ENCODE assay signal across 1 cellular context in the genomic region with DNA sequence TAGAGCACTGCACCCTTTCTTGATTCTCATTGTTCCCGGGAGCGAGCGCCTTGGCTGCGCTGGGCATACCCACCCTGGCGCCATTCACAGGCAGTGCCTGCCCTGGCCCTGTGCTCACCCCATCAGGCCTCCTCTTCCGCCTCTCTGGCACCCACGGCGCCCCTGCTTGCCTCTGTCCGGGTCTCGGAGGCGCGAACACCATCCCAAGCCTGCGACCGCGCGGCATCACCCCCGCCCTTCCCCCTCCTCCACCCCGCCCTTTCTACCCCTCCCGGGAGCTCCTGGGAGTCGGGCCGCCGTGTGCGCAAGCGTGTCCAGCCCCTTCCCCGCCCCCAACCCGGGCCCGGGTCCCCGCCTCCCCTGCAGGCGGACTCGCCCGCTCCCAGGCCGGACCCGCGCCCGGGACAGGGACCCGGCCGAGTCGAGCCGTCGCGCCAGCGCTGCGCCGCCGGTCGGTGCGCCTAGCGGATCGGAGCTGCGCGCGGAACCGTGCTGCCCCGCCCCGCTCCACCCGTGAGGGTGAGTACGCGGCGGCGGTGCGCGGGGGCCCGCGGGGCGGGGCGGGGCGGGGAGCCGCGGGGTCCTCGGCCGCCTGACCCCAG.
TF ChIP-seq lines count a peak whose summit lies in the region.

A gene with protein sequence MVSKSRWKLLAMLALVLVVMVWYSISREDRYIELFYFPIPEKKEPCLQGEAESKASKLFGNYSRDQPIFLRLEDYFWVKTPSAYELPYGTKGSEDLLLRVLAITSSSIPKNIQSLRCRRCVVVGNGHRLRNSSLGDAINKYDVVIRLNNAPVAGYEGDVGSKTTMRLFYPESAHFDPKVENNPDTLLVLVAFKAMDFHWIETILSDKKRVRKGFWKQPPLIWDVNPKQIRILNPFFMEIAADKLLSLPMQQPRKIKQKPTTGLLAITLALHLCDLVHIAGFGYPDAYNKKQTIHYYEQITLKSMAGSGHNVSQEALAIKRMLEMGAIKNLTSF (plus strand): TSS at position 363 of the 602 bp plus-strand sequence. CDS start 50,470 bp downstream, outside the sequence.

TF ChIP-seq in IMR-90, 13 proteins besides CTCF, POLR2A, EP300 and RAD21:
- TF ChIP-seq, protein P1, sequence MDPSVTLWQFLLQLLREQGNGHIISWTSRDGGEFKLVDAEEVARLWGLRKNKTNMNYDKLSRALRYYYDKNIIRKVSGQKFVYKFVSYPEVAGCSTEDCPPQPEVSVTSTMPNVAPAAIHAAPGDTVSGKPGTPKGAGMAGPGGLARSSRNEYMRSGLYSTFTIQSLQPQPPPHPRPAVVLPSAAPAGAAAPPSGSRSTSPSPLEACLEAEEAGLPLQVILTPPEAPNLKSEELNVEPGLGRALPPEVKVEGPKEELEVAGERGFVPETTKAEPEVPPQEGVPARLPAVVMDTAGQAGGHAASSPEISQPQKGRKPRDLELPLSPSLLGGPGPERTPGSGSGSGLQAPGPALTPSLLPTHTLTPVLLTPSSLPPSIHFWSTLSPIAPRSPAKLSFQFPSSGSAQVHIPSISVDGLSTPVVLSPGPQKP (IDR thresholded peaks at IDR 0.05; ENCODE audit: borderline replicate concordance, low read depth, low read length): no peak
- peak; percentile 93 for TF ChIP-seq MAZ (IDR thresholded peaks at IDR 0.05; ENCODE audit: borderline replicate concordance, low read depth, low read length)
TF ChIP-seq in IMR-90: peak in this region for 1.
